Comparison of ENCODE assay signal across 8 cellular contexts in the genomic region with DNA sequence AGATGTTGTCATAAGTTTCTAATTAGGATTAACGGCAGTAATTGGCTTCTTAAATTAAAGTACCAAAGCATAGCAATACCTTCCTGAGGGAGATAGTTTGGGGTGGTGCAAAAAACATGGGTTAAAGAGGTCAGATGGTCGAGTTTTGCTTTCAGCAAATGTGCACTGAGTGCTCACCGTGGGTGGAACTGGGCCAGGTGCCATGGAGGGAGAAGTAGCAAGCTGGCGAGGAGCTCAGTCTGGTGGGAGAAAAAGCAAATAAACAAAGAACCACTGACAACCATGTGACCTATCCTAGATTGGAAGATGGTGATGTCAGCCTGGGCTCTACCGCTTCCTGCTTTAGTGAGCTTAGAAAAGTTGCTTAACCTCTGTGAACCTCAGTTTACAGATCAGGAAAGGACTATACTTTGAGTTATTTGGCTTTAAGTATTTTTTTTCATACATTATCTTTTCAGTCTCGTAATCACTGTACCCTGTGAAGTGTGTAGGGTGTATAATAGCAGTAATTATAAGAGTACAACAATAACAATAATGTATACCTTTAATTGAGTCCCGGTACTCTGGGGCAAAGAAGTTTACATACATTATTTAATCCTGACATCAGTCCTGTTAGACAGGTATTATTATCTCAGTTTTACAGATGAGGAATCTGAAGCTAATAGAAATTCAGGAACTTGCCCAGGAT.
DNase-seq lines count a peak whose midpoint lies in the region; ATAC-seq and TF ChIP-seq lines count a peak whose summit lies in the region.

No MANE protein-coding gene starts in this region.

- H3K4me3 ChIP-seq in A673 (ENCODE audit: low read depth, low read length, poor library complexity, severe bottlenecking), result no peak overlapping the region
- no peak overlapping the region for H3K4me3 ChIP-seq in esophagus muscularis mucosa

- ATAC-seq in HG02870 (IDR thresholded peaks at IDR 0.05; ENCODE audit: unreplicated experiment) (peak; percentile 56), WTC11 (no peak)

- no peak for TF ChIP-seq POLR2A in esophagus muscularis mucosa (IDR thresholded peaks at IDR 0.05; ENCODE audit: low read depth)

- H3K4me1 ChIP-seq in A673 (ENCODE audit: insufficient read depth, low read length, poor library complexity, severe bottlenecking) (peaks cover 8% of the 10 kb centered on the region), esophagus muscularis mucosa (peaks cover 25 to 30% (median 26%) of the 10 kb centered on the region in 4 donors)

- WGBS in esophagus muscularis mucosa, result 24% methylated on average over 7 of the region's 7 CpGs

- H3K27me3 Mint-ChIP-seq in nephron (ENCODE audit: low read depth), result no peaks in the 10 kb centered on the region
- no peaks in the 10 kb centered on the region; the same call in 1 of the 2 replicates for H3K27me3 Mint-ChIP-seq in WTC11 (ENCODE audit: low read depth)

- H3K9me3 ChIP-seq in A673 (ENCODE audit: low read depth, low read length, poor library complexity, severe bottlenecking) (no peaks in the 10 kb centered on the region), esophagus muscularis mucosa (no peaks in the 10 kb centered on the region)

- CTCF ChIA-PET in A673 (lab: Charles Lee), result interaction anchor here (0.6 kb wide), 1 partner anchor 56 kb away, joined by 3 read pairs; no protein-coding TSS in a partner anchor
- CTCF ChIA-PET in WTC11 (lab: Charles Lee), result interaction anchor here (0.5 to 1.9 kb wide), 3 partner anchors 9 to 91 kb away, joined by 3 to 25 read pairs (median 12); no protein-coding TSS in a partner anchor

- no peak for TF ChIP-seq EP300 in esophagus muscularis mucosa (IDR thresholded peaks at IDR 0.05)

- H3K36me3 ChIP-seq in A673 (ENCODE audit: insufficient read depth, low read length, poor library complexity, severe bottlenecking) (no peaks in the 10 kb centered on the region), esophagus muscularis mucosa (peaks cover 0 to 33% (median 3%) of the 10 kb centered on the region in 4 donors)

- DNase-seq in A673 (ENCODE audit: low spot score) (peak; percentile 31), GM13976 (ENCODE audit: low spot score) (peak; percentile 52), NCI-H2081 treated with DMSO at 0.1 percent for 48 hours (lab: John Stamatoyannopoulos, UW) (peak; percentile 8), esophagus muscularis mucosa (ENCODE audit: extremely low spot score) (no peak), WTC11 (ENCODE audit: low spot score) (no peak)
- DNase-seq in activated CD4-positive, alpha-beta T cell treated with anti-CD3 and anti-CD28 coated beads, Interleukin-2, amount 50 U/mL, for 1 hour, result peak; percentile 39

- in situ Hi-C loops in GM13976 (cut with MboI; ENCODE audit: low sequenced_read_pairs, unreplicated experiment), result no loop called here

- TF ChIP-seq CTCF in A673 (conservative IDR thresholded peaks at IDR 0.05; ENCODE audit: low read depth, low read length) (no peak), GM13976 (IDR thresholded peaks at IDR 0.05; ENCODE audit: borderline replicate concordance, control extremely low read depth, extremely low read depth, insufficient read depth, missing control alignments) (no peak), esophagus muscularis mucosa (IDR thresholded peaks at IDR 0.05) (peak in 1 of 3 experiments; percentile 3), nephron (IDR thresholded peaks at IDR 0.05; ENCODE audit: unreplicated experiment in 3 of 3) (no peak), WTC11 (IDR thresholded peaks at IDR 0.05) (no peak)

- POLR2A ChIA-PET in A673 (lab: Charles Lee; ENCODE audit: low non-redundant PET), result no interaction called here
- POLR2A ChIA-PET in WTC11 (lab: Charles Lee), result interaction anchor here (1.0 to 1.4 kb wide), 2 partner anchors 69 to 117 kb away, joined by 3 read pairs; partner anchors contain the start of genes BBIP1 and SHOC2

- H3K4me1 Mint-ChIP-seq in nephron (peaks cover 34% of the 10 kb centered on the region), WTC11 (peaks cover 3% of the 10 kb centered on the region)

- H3K27ac Mint-ChIP-seq in nephron, result peak overlapping the region; percentile 82 to 83 (median 82)
- H3K27ac Mint-ChIP-seq in WTC11, result no peak overlapping the region

- H3K27ac ChIP-seq in A673 (ENCODE audit: low read depth, low read length, poor library complexity, severe bottlenecking) (no peak overlapping the region), esophagus muscularis mucosa (replicated peaks in 1 of 4) (peak overlapping the region; percentile 65 to 73 (median 68))

- H3K4me3 Mint-ChIP-seq in nephron (no peak overlapping the region), WTC11 (no peak overlapping the region)

- H3K27me3 ChIP-seq in A673 (replicated peaks; ENCODE audit: insufficient read depth, low read depth, low read length, poor library complexity) (no peaks in the 10 kb centered on the region), esophagus muscularis mucosa (no peaks in the 10 kb centered on the region)

- H3K9me3 Mint-ChIP-seq in nephron, result no peaks in the 10 kb centered on the region
- H3K9me3 Mint-ChIP-seq in WTC11, result no peaks in the 10 kb centered on the region

- no TSS peak for BruUV-seq in A673 (replicated peaks; lab: Mats Ljungman, UMichigan)

- intact Hi-C loops in A673 (cut with micrococcal nuclease; ENCODE audit: unreplicated experiment) (no loop called here), esophagus muscularis mucosa (cut with DNase I) (loop anchor here (5.0 to 10.0 kb wide), 3 partner anchors 58 to 90 kb away; partner anchors contain the start of gene PDCD4)

- peaks cover 10% of the 10 kb centered on the region for H3K36me3 Mint-ChIP-seq in nephron (ENCODE audit: low read depth)
- H3K36me3 Mint-ChIP-seq in WTC11, result no peaks in the 10 kb centered on the region

TF ChIP-seq in WTC11, 78 proteins besides CTCF, POLR2A, EP300 and RAD21 (continues in another document):
- no peak for TF ChIP-seq ELF4 (CRISPR knock-in tag; IDR thresholded peaks at IDR 0.05; ENCODE audit: low read depth)
- no peak for TF ChIP-seq PRRX2 (CRISPR knock-in tag; IDR thresholded peaks at IDR 0.05)
- TF ChIP-seq ZNF532 (CRISPR knock-in tag; IDR thresholded peaks at IDR 0.05; ENCODE audit: borderline replicate concordance), result no peak
- no peak for TF ChIP-seq ZNF121 (CRISPR knock-in tag; IDR thresholded peaks at IDR 0.05)
- no peak for TF ChIP-seq GABPB1 (CRISPR knock-in tag; IDR thresholded peaks at IDR 0.05)
- TF ChIP-seq, protein P1, sequence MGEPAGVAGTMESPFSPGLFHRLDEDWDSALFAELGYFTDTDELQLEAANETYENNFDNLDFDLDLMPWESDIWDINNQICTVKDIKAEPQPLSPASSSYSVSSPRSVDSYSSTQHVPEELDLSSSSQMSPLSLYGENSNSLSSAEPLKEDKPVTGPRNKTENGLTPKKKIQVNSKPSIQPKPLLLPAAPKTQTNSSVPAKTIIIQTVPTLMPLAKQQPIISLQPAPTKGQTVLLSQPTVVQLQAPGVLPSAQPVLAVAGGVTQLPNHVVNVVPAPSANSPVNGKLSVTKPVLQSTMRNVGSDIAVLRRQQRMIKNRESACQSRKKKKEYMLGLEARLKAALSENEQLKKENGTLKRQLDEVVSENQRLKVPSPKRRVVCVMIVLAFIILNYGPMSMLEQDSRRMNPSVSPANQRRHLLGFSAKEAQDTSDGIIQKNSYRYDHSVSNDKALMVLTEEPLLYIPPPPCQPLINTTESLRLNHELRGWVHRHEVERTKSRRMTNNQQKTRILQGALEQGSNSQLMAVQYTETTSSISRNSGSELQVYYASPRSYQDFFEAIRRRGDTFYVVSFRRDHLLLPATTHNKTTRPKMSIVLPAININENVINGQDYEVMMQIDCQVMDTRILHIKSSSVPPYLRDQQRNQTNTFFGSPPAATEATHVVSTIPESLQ (CRISPR knock-in tag; IDR thresholded peaks at IDR 0.05), result no peak
- TF ChIP-seq SMAD3 (CRISPR knock-in tag; IDR thresholded peaks at IDR 0.05; ENCODE audit: borderline replicate concordance), result no peak
- TF ChIP-seq JAZF1 (CRISPR knock-in tag; IDR thresholded peaks at IDR 0.05), result no peak
- no peak for TF ChIP-seq CBFB (CRISPR knock-in tag; IDR thresholded peaks at IDR 0.05; ENCODE audit: low read depth)
- no peak for TF ChIP-seq USF1 (CRISPR knock-in tag; IDR thresholded peaks at IDR 0.05)

Comparison
In these comparisons a context has a peak if more than half of its experiments do, and no peak if none do; other contexts are left out.
1. DNase-seq: peak in A673 (single experiment), GM13976 (single experiment), NCI-H2081 treated with DMSO at 0.1 percent for 48 hours (single experiment) and activated CD4-positive, alpha-beta T cell treated with anti-CD3 and anti-CD28 coated beads, Interleukin-2, amount 50 U/mL, for 1 hour (single experiment); none in esophagus muscularis mucosa (single experiment) and WTC11 (single experiment).